ENCODE assay signal across 8 cellular contexts in the genomic region with DNA sequence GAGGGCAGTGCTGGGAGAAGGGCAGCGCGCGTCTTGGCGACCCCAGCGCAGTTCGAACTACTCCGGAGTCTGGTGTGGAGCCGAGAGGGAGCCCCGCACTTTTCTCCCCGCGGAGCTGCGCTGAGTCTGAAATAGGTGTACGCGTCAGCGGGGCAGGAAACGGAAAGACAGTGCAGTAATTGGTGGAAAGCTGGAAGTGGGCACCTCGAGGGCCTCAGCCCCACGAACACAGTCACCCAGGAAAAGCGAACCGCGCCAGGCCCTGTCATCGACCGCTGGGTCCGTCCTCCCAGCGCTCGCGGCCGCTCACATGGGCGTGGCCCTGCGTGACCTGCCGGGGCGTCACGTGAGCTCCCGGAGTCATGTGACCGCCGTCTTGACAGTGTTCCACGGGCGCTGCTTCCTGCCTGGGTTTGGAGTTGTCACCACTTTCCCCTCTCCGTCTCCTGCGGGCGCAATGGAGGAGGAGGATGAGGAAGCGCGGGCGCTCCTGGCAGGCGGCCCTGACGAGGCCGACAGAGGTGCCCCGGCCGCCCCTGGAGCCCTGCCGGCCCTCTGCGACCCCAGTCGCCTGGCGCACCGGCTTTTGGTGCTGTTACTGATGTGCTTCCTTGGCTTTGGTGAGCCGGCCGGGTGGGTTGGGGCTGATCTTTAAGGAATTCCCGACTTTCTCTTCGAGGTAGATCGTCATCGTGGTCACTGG. TPM values are rescaled to one million over a fixed set of nuclear protein-coding genes. Genes with fewer than 3 reads are reported as not detected.
DNase-seq lines count a peak whose midpoint lies in the region; ATAC-seq and TF ChIP-seq lines count a peak whose summit lies in the region.

A gene with protein sequence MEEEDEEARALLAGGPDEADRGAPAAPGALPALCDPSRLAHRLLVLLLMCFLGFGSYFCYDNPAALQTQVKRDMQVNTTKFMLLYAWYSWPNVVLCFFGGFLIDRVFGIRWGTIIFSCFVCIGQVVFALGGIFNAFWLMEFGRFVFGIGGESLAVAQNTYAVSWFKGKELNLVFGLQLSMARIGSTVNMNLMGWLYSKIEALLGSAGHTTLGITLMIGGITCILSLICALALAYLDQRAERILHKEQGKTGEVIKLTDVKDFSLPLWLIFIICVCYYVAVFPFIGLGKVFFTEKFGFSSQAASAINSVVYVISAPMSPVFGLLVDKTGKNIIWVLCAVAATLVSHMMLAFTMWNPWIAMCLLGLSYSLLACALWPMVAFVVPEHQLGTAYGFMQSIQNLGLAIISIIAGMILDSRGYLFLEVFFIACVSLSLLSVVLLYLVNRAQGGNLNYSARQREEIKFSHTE (plus strand): TSS at position 359 of the 703 bp plus-strand sequence. CDS start 99 bp downstream, at position 458.

- H3K4me1 Mint-ChIP-seq in naive B cell: peaks cover 15 to 40% (median 31%) of the 10 kb centered on the region in 3 donors
- peaks cover 38% of the 10 kb centered on the region for H3K4me1 Mint-ChIP-seq in stimulated activated memory B cell treated with anti-CD40 and anti-IgM and Interleukin-4, amounts not matched to agents 10 μg/mL and 1 μg/mL and 100 μg/mL, for 72 hours

- no peaks in the 10 kb centered on the region for H3K27me3 Mint-ChIP-seq in naive B cell
- no peaks in the 10 kb centered on the region for H3K27me3 Mint-ChIP-seq in stimulated activated memory B cell treated with anti-CD40 and anti-IgM and Interleukin-4, amounts not matched to agents 10 μg/mL and 1 μg/mL and 100 μg/mL, for 72 hours

- no peaks in the 10 kb centered on the region for H3K9me3 Mint-ChIP-seq in naive B cell
- H3K9me3 Mint-ChIP-seq in stimulated activated memory B cell treated with anti-CD40 and anti-IgM and Interleukin-4, amounts not matched to agents 10 μg/mL and 1 μg/mL and 100 μg/mL, for 72 hours: no peaks in the 10 kb centered on the region

- ATAC-seq in naive B cell (ENCODE audit: low read depth in 2 of 2): peak; percentile 87 to 90
- peak; percentile 97 for ATAC-seq in stimulated activated memory B cell treated with anti-CD40 and anti-IgM and Interleukin-4, amounts not matched to agents 10 μg/mL and 1 μg/mL and 100 μg/mL, for 72 hours

- no peak for TF ChIP-seq CTCF in LNCaP clone FGC (IDR thresholded peaks at IDR 0.05; ENCODE audit: control insufficient read depth, extremely low read depth, insufficient read depth)

- peak within 1 kb of the TSS; percentile 88 to 97 (median 96) for H3K27ac Mint-ChIP-seq in naive B cell
- peak within 1 kb of the TSS; percentile 90 for H3K27ac Mint-ChIP-seq in stimulated activated memory B cell treated with anti-CD40 and anti-IgM and Interleukin-4, amounts not matched to agents 10 μg/mL and 1 μg/mL and 100 μg/mL, for 72 hours

- peak; percentile 96 for DNase-seq in Daoy (ENCODE audit: low read depth)
- peak; percentile 89 for DNase-seq in GOT3 (lab: John Stamatoyannopoulos, UW)
- peak; percentile 74 for DNase-seq in LNCaP clone FGC (ENCODE audit: low read depth)
- peak; percentile 98 for DNase-seq in RPMI8226
- peak; percentile 73 to 81 for DNase-seq in activated T-helper 1 cell treated with anti-CD3 and anti-CD28 coated beads, Interleukin-2, amount 50 U/mL, for 16 hours (ENCODE audit: low read depth in 1 of 2, low spot score in 1 of 2)
- peak; percentile 92 for DNase-seq in fibroblast of gingiva (ENCODE audit: low read depth)
- peak; percentile 80 for DNase-seq in naive B cell

- H3K4me3 ChIP-seq in LNCaP clone FGC (ENCODE audit: low read depth, low read length): peak within 1 kb of the TSS; percentile 92

- peaks cover 0 to 9% of the 10 kb centered on the region in 2 donors for H3K36me3 Mint-ChIP-seq in naive B cell
- H3K36me3 Mint-ChIP-seq in stimulated activated memory B cell treated with anti-CD40 and anti-IgM and Interleukin-4, amounts not matched to agents 10 μg/mL and 1 μg/mL and 100 μg/mL, for 72 hours: peaks cover 8% of the 10 kb centered on the region

- peak within 1 kb of the TSS; percentile 89 to 97 (median 96) for H3K4me3 Mint-ChIP-seq in naive B cell
- peak within 1 kb of the TSS; percentile 86 for H3K4me3 Mint-ChIP-seq in stimulated activated memory B cell treated with anti-CD40 and anti-IgM and Interleukin-4, amounts not matched to agents 10 μg/mL and 1 μg/mL and 100 μg/mL, for 72 hours

RNA-seq across cellular contexts. Expression of the gene that starts here (rescaled TPM):
- 73.3 and 90.1 TPM in 2 replicates for total RNA-seq in Daoy (2014; rRNA removed; shearing (Covaris generic))
- polyA plus RNA-seq in naive B cell (ENCODE audit: low read depth in 6 of 6): 100 to 1,000 TPM in 1 of 6 donors, 10 to 100 TPM in 5; 69.1 to 107 (median 91.0) TPM

Comparison
In these comparisons a context has a peak if more than half of its experiments do, and no peak if none do; other contexts are left out.
1. Peak in every context shown above with its lines: DNase-seq, ATAC-seq and H3K4me3 ChIP-seq.